Comparison of ENCODE assay signal across 1 cellular context in genomic region chr20:2619337-2619736, GRCh38.
A peak's percentile ranks its signal among the peaks of the same experiment; 100 is the strongest.
TF ChIP-seq lines count a peak whose summit lies in the region.

No MANE protein-coding gene starts in this region.

TF ChIP-seq in HepG2, 621 proteins besides CTCF, POLR2A, EP300 and RAD21:
- no peak for TF ChIP-seq FOSL1 (CRISPR knock-in tag; IDR thresholded peaks at IDR 0.05; ENCODE audit: borderline replicate concordance)
- TF ChIP-seq MAFF (IDR thresholded peaks at IDR 0.05; ENCODE audit: low read depth, low read length): peak; percentile 36; the same call in 1 of the 2 replicates
- peak; percentile 56 to 65 for TF ChIP-seq MAFK (conservative IDR thresholded peaks at IDR 0.05 in 1 of 2, IDR thresholded peaks at IDR 0.05 in 1 of 2; ENCODE audit: low read length in 2 of 2)
- no peak for TF ChIP-seq ZBTB7A (CRISPR knock-in tag; IDR thresholded peaks at IDR 0.05)
